In the genomic region with DNA sequence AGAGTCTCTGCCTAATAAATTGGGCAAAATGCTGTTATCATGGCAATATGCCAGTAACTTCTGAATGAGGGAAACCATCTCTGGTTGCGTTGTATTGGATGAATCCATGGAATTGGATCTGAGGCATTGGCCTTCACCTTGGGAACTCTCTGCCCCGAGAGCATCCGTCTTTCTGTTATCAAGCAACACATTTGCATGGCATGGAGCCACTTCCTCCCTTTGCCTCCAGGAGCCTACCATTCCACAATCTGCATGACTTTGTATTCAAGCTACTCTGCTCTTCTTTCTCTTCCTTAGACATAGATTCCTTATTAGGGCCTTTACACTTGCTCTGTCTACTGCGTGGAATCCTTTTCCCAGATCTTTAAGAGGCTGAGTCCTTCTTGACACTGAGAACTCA, we compare ENCODE assay signal across 2 cellular contexts.
TF ChIP-seq lines count a peak whose summit lies in the region.

No MANE protein-coding gene starts in this region.

TF ChIP-seq in GM23338, 12 proteins besides CTCF, POLR2A, EP300 and RAD21 (continued from another document):
- TF ChIP-seq, protein P1, sequence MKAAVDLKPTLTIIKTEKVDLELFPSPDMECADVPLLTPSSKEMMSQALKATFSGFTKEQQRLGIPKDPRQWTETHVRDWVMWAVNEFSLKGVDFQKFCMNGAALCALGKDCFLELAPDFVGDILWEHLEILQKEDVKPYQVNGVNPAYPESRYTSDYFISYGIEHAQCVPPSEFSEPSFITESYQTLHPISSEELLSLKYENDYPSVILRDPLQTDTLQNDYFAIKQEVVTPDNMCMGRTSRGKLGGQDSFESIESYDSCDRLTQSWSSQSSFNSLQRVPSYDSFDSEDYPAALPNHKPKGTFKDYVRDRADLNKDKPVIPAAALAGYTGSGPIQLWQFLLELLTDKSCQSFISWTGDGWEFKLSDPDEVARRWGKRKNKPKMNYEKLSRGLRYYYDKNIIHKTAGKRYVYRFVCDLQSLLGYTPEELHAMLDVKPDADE (IDR thresholded peaks at IDR 0.05): no peak
- TF ChIP-seq, protein P2, sequence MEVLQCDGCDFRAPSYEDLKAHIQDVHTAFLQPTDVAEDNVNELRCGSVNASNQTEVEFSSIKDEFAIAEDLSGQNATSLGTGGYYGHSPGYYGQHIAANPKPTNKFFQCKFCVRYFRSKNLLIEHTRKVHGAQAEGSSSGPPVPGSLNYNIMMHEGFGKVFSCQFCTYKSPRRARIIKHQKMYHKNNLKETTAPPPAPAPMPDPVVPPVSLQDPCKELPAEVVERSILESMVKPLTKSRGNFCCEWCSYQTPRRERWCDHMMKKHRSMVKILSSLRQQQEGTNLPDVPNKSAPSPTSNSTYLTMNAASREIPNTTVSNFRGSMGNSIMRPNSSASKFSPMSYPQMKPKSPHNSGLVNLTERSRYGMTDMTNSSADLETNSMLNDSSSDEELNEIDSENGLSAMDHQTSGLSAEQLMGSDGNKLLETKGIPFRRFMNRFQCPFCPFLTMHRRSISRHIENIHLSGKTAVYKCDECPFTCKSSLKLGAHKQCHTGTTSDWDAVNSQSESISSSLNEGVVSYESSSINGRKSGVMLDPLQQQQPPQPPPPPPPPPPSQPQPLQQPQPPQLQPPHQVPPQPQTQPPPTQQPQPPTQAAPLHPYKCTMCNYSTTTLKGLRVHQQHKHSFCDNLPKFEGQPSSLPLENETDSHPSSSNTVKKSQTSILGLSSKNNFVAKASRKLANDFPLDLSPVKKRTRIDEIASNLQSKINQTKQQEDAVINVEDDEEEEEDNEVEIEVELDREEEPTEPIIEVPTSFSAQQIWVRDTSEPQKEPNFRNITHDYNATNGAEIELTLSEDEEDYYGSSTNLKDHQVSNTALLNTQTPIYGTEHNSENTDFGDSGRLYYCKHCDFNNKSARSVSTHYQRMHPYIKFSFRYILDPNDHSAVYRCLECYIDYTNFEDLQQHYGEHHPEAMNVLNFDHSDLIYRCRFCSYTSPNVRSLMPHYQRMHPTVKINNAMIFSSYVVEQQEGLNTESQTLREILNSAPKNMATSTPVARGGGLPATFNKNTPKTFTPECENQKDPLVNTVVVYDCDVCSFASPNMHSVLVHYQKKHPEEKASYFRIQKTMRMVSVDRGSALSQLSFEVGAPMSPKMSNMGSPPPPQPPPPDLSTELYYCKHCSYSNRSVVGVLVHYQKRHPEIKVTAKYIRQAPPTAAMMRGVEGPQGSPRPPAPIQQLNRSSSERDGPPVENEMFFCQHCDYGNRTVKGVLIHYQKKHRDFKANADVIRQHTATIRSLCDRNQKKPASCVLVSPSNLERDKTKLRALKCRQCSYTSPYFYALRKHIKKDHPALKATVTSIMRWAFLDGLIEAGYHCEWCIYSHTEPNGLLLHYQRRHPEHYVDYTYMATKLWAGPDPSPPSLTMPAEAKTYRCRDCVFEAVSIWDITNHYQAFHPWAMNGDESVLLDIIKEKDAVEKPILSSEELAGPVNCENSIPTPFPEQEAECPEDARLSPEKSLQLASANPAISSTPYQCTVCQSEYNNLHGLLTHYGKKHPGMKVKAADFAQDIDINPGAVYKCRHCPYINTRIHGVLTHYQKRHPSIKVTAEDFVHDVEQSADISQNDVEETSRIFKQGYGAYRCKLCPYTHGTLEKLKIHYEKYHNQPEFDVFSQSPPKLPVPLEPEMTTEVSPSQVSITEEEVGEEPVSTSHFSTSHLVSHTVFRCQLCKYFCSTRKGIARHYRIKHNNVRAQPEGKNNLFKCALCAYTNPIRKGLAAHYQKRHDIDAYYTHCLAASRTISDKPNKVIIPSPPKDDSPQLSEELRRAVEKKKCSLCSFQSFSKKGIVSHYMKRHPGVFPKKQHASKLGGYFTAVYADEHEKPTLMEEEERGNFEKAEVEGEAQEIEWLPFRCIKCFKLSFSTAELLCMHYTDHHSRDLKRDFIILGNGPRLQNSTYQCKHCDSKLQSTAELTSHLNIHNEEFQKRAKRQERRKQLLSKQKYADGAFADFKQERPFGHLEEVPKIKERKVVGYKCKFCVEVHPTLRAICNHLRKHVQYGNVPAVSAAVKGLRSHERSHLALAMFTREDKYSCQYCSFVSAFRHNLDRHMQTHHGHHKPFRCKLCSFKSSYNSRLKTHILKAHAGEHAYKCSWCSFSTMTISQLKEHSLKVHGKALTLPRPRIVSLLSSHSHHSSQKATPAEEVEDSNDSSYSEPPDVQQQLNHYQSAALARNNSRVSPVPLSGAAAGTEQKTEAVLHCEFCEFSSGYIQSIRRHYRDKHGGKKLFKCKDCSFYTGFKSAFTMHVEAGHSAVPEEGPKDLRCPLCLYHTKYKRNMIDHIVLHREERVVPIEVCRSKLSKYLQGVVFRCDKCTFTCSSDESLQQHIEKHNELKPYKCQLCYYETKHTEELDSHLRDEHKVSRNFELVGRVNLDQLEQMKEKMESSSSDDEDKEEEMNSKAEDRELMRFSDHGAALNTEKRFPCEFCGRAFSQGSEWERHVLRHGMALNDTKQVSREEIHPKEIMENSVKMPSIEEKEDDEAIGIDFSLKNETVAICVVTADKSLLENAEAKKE (CRISPR knock-in tag; IDR thresholded peaks at IDR 0.05): no peak
- TF ChIP-seq EZH2 (IDR thresholded peaks at IDR 0.05; ENCODE audit: low read depth, unreplicated experiment): no peak
- TF ChIP-seq POLR2AphosphoS5 (IDR thresholded peaks at IDR 0.05; ENCODE audit: low read depth): no peak
- TF ChIP-seq STAT1 (IDR thresholded peaks at IDR 0.05; ENCODE audit: unreplicated experiment): no peak
- TF ChIP-seq EZH2phosphoT487 (IDR thresholded peaks at IDR 0.05; ENCODE audit: unreplicated experiment): no peak
- no peak for TF ChIP-seq ZNF114 (CRISPR knock-in tag; IDR thresholded peaks at IDR 0.05)
- TF ChIP-seq NANOG (IDR thresholded peaks at IDR 0.05; ENCODE audit: borderline replicate concordance): no peak
- TF ChIP-seq, protein P3, sequence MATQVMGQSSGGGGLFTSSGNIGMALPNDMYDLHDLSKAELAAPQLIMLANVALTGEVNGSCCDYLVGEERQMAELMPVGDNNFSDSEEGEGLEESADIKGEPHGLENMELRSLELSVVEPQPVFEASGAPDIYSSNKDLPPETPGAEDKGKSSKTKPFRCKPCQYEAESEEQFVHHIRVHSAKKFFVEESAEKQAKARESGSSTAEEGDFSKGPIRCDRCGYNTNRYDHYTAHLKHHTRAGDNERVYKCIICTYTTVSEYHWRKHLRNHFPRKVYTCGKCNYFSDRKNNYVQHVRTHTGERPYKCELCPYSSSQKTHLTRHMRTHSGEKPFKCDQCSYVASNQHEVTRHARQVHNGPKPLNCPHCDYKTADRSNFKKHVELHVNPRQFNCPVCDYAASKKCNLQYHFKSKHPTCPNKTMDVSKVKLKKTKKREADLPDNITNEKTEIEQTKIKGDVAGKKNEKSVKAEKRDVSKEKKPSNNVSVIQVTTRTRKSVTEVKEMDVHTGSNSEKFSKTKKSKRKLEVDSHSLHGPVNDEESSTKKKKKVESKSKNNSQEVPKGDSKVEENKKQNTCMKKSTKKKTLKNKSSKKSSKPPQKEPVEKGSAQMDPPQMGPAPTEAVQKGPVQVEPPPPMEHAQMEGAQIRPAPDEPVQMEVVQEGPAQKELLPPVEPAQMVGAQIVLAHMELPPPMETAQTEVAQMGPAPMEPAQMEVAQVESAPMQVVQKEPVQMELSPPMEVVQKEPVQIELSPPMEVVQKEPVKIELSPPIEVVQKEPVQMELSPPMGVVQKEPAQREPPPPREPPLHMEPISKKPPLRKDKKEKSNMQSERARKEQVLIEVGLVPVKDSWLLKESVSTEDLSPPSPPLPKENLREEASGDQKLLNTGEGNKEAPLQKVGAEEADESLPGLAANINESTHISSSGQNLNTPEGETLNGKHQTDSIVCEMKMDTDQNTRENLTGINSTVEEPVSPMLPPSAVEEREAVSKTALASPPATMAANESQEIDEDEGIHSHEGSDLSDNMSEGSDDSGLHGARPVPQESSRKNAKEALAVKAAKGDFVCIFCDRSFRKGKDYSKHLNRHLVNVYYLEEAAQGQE (IDR thresholded peaks at IDR 0.05; ENCODE audit: unreplicated experiment): no peak
- no peak for TF ChIP-seq JUNB (IDR thresholded peaks at IDR 0.05; ENCODE audit: unreplicated experiment)

TF ChIP-seq in K562, 482 proteins besides CTCF, POLR2A, EP300 and RAD21 (continued from another document and continues in another):
- TF ChIP-seq ZSCAN32 (CRISPR knock-in tag; IDR thresholded peaks at IDR 0.05) (no peak), SREBF1 (IDR thresholded peaks at IDR 0.05; ENCODE audit: borderline replicate concordance, low read depth, low read length) (no peak), HEY1 (CRISPR knock-in tag; IDR thresholded peaks at IDR 0.05; ENCODE audit: borderline replicate concordance) (no peak), TARDBP (IDR thresholded peaks at IDR 0.05) (no peak), HOMEZ (CRISPR knock-in tag; IDR thresholded peaks at IDR 0.05) (no peak), ZFP1 (CRISPR knock-in tag; IDR thresholded peaks at IDR 0.05) (no peak), BCOR (IDR thresholded peaks at IDR 0.05) (no peak), RAD51 (IDR thresholded peaks at IDR 0.05; ENCODE audit: borderline replicate concordance, low read depth) (no peak), OTX1 (CRISPR knock-in tag; IDR thresholded peaks at IDR 0.05) (no peak), HNRNPL (IDR thresholded peaks at IDR 0.05; ENCODE audit: low read depth, low read length) (no peak), TCFL5 (CRISPR knock-in tag; conservative IDR thresholded peaks at IDR 0.05) (no peak), ZC3H4 (CRISPR knock-in tag; IDR thresholded peaks at IDR 0.05; ENCODE audit: borderline replicate concordance) (no peak), CBX3 (IDR thresholded peaks at IDR 0.05; ENCODE audit: borderline replicate concordance in 1 of 2, low read length in 2 of 2) (no peak), RFX5 (IDR thresholded peaks at IDR 0.05; ENCODE audit: low read depth, low read length) (no peak), PRMT5 (CRISPR knock-in tag; IDR thresholded peaks at IDR 0.05) (no peak), NFIC (IDR thresholded peaks at IDR 0.05) (peak; percentile 64), ZNF3 (CRISPR knock-in tag; IDR thresholded peaks at IDR 0.05) (no peak), CEBPG (CRISPR knock-in tag; IDR thresholded peaks at IDR 0.05) (no peak), CEBPG (tag; conservative IDR thresholded peaks at IDR 0.05 in 1 of 2, IDR thresholded peaks at IDR 0.05 in 1 of 2) (no peak), TAF7 (tag; IDR thresholded peaks at IDR 0.05) (no peak)
- TF ChIP-seq, protein P4, sequence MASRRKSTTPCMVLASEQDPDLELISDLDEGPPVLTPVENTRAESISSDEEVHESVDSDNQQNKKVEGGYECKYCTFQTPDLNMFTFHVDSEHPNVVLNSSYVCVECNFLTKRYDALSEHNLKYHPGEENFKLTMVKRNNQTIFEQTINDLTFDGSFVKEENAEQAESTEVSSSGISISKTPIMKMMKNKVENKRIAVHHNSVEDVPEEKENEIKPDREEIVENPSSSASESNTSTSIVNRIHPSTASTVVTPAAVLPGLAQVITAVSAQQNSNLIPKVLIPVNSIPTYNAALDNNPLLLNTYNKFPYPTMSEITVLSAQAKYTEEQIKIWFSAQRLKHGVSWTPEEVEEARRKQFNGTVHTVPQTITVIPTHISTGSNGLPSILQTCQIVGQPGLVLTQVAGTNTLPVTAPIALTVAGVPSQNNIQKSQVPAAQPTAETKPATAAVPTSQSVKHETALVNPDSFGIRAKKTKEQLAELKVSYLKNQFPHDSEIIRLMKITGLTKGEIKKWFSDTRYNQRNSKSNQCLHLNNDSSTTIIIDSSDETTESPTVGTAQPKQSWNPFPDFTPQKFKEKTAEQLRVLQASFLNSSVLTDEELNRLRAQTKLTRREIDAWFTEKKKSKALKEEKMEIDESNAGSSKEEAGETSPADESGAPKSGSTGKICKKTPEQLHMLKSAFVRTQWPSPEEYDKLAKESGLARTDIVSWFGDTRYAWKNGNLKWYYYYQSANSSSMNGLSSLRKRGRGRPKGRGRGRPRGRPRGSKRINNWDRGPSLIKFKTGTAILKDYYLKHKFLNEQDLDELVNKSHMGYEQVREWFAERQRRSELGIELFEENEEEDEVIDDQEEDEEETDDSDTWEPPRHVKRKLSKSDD (conservative IDR thresholded peaks at IDR 0.05; ENCODE audit: low read length): no peak
